ENCODE assay signal across 11 cellular contexts in the genomic region with DNA sequence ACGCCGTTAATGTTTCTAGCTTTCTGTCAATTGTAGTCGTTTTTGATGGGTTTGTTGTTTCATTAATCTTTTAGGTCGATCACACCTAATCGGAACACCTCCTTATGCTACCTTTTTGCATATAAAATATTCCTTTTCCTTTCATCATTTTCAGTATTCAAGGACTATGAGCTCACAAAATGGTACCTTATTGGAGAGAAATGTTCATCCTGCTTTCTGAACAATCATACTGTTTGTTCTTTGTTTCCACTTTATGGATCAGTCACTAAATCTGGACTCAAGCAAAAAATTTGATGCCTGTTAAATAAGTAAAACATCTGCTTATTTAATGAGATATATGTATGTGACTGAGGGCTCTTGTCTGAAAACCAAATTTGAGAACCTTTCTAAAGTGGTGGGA. TPM values are rescaled to one million over a fixed set of nuclear protein-coding genes. Genes with fewer than 3 reads are reported as not detected.
A peak's percentile ranks its signal among the peaks of the same experiment; 100 is the strongest.
DNase-seq lines count a peak whose midpoint lies in the region; ATAC-seq lines count a peak whose summit lies in the region.
"Had no signal": no experiment of that assay in that cellular context is flagged by ENCODE, and none has a peak within 500 bp of the region (broad histone marks: within the 10 kb centered on the region; RNA-seq: fewer than 3 reads in every experiment).

No MANE protein-coding gene starts in this region.

- H3K4me2 ChIP-seq in BLaER1 (peak overlapping the region; percentile 90), mesenchymal stem cell (ENCODE audit: low read length, poor library complexity, severe bottlenecking) (peak overlapping the region; percentile 60)

- WGBS in mesenchymal stem cell = no CpG with 5 or more reads among the region's 5 CpGs

- H3K4me3 ChIP-seq in BLaER1 (peak overlapping the region; percentile 91), HUES48 (ENCODE audit: low read depth, low read length) (peak overlapping the region; percentile 85), adipocyte (ENCODE audit: low read length) (peak overlapping the region; percentile 99), mesenchymal stem cell (ENCODE audit: insufficient read depth in 1 of 2, low read depth in 1 of 2, low read length in 2 of 2) (peak overlapping the region in 1 of 2 experiments; percentile 94)

- no peak overlapping the region for H2AFZ ChIP-seq in mesenchymal stem cell (ENCODE audit: low read depth, low read length)

- ATAC-seq in GM18867 (IDR thresholded peaks at IDR 0.05; ENCODE audit: unreplicated experiment) (no peak), HG02970 (IDR thresholded peaks at IDR 0.05; ENCODE audit: low FRiP score, unreplicated experiment) (no peak)

- H3K9ac ChIP-seq in BLaER1 (peak overlapping the region; percentile 92), HUES48 (ENCODE audit: low read depth, low read length) (peak overlapping the region; percentile 95), adipocyte (ENCODE audit: low read length) (no peak overlapping the region), mesenchymal stem cell (ENCODE audit: low read length) (peak overlapping the region; percentile 96)

- H3K36me3 ChIP-seq in BLaER1 = peaks cover 72% of the 10 kb centered on the region
- H3K36me3 ChIP-seq in HUES48 (ENCODE audit: control insufficient read depth, insufficient read depth, low read length) = peaks cover 25% of the 10 kb centered on the region
- H3K36me3 ChIP-seq in adipocyte (ENCODE audit: control insufficient read depth, insufficient read depth, low read length, severe bottlenecking) = peaks cover 7% of the 10 kb centered on the region
- peaks cover 3 to 18% of the 10 kb centered on the region in 2 experiments for H3K36me3 ChIP-seq in mesenchymal stem cell (ENCODE audit: control insufficient read depth in 1 of 2, insufficient read depth in 2 of 2, low read depth in 1 of 2, low read length in 2 of 2)

- H3K27ac ChIP-seq in BLaER1 = peak overlapping the region; percentile 91; the same call in 1 of the 2 replicates
- H3K27ac ChIP-seq in HUES48 (ENCODE audit: low read depth, low read length) = no peak overlapping the region
- H3K27ac ChIP-seq in mesenchymal stem cell (ENCODE audit: low read length, poor library complexity, severe bottlenecking) = no peak overlapping the region

- H2AK5ac ChIP-seq in mesenchymal stem cell (ENCODE audit: low read length, severe bottlenecking) = no peak overlapping the region

- no peak overlapping the region for H2BK15ac ChIP-seq in mesenchymal stem cell (ENCODE audit: low read depth, poor library complexity, severe bottlenecking)

- H4K91ac ChIP-seq in mesenchymal stem cell (ENCODE audit: low read length) = no peak overlapping the region

- no peaks in the 10 kb centered on the region for H3K27me3 ChIP-seq in BLaER1
- no peaks in the 10 kb centered on the region for H3K27me3 ChIP-seq in HUES48 (ENCODE audit: control insufficient read depth, insufficient read depth, low read length)
- H3K27me3 ChIP-seq in adipocyte (replicated peaks; ENCODE audit: control insufficient read depth, insufficient read depth, low read length) = no peaks in the 10 kb centered on the region
- no peaks in the 10 kb centered on the region for H3K27me3 ChIP-seq in mesenchymal stem cell (ENCODE audit: control insufficient read depth in 1 of 2, insufficient read depth in 1 of 2, low read length in 2 of 2)

- no peak for DNase-seq in adipocyte (ENCODE audit: low read depth)
- no peak for DNase-seq in mesenchymal stem cell
- DNase-seq in HT-29 (ENCODE audit: low spot score) = no peak
- DNase-seq in AG08396 (ENCODE audit: low spot score) = no peak
- DNase-seq: effector CD4-positive, alpha-beta T cell; NCI-H187; stimulated activated CD8-positive, alpha-beta memory T cell treated with anti-CD3 and anti-CD28 coated beads, Interleukin-4, amount 100 ng/mL, for 48 hours had no signal

- no peaks in the 10 kb centered on the region for H4K20me1 ChIP-seq in BLaER1

- H3K14ac ChIP-seq in mesenchymal stem cell (ENCODE audit: low read length in 2 of 2) = no peak overlapping the region

- no peak overlapping the region for H2BK5ac ChIP-seq in mesenchymal stem cell (ENCODE audit: low read depth, low read length, poor library complexity, severe bottlenecking)

- no peak overlapping the region for H3K4ac ChIP-seq in mesenchymal stem cell (ENCODE audit: low read depth in 1 of 2, low read length in 2 of 2)

- H2BK120ac ChIP-seq in mesenchymal stem cell (ENCODE audit: low read depth, low read length) = no peak overlapping the region

- H3K9me3 ChIP-seq in BLaER1 (peaks cover 77% of the 10 kb centered on the region), HUES48 (ENCODE audit: control insufficient read depth, insufficient read depth, low read length) (peaks cover 8% of the 10 kb centered on the region), adipocyte (ENCODE audit: control insufficient read depth, low read length) (peaks cover 6% of the 10 kb centered on the region), mesenchymal stem cell (ENCODE audit: control insufficient read depth, low read length) (peaks cover 17% of the 10 kb centered on the region)

- no peak overlapping the region for H3K18ac ChIP-seq in mesenchymal stem cell (ENCODE audit: low read depth in 1 of 2, low read length in 2 of 2)

- peaks cover 24% of the 10 kb centered on the region for H3K4me1 ChIP-seq in BLaER1
- H3K4me1 ChIP-seq in HUES48 (ENCODE audit: control insufficient read depth, insufficient read depth, low read length) = 0 out of 2 replicates have a peak, but pooled peaks cover 6% of the 10 kb centered on the region
- peaks cover 11% of the 10 kb centered on the region for H3K4me1 ChIP-seq in adipocyte (ENCODE audit: control insufficient read depth, insufficient read depth, low read length)
- peaks cover 2% of the 10 kb centered on the region for H3K4me1 ChIP-seq in mesenchymal stem cell (ENCODE audit: control insufficient read depth, insufficient read depth, low read depth, low read length)

- no peak overlapping the region for H4K8ac ChIP-seq in mesenchymal stem cell (ENCODE audit: low read length)

- no peak overlapping the region for H2BK12ac ChIP-seq in mesenchymal stem cell (ENCODE audit: low read length in 2 of 2)

- peaks cover 32% of the 10 kb centered on the region for H3K79me1 ChIP-seq in mesenchymal stem cell (replicated peaks; ENCODE audit: low read length, poor library complexity, severe bottlenecking)

- no peak overlapping the region for H3K23ac ChIP-seq in mesenchymal stem cell (ENCODE audit: low read length in 2 of 2)

RNA-seq across cellular contexts. Expression of a gene that starts 1.1 kb away (rescaled TPM):
- 2.3 TPM for polyA plus RNA-seq in mesenchymal stem cell (2013, experiment 1 of 2)
- 2.1 TPM for polyA plus RNA-seq in mesenchymal stem cell (2013, experiment 2 of 2)
- total RNA-seq in HT-29 (2014; rRNA removed; shearing (Covaris generic)) = 4.9 and 5.5 TPM in 2 replicates

RNA-seq across cellular contexts. Expression of a gene that starts 1.3 kb away (rescaled TPM):
- 23.4 TPM for polyA plus RNA-seq in mesenchymal stem cell (2013, experiment 1 of 2)
- 22.5 TPM for polyA plus RNA-seq in mesenchymal stem cell (2013, experiment 2 of 2)
- total RNA-seq in HT-29 (2014; rRNA removed; shearing (Covaris generic)) = 7.4 and 8.6 TPM in 2 replicates

RNA-seq across cellular contexts. Expression of a gene that starts 33.3 kb away (rescaled TPM):
- polyA plus RNA-seq in mesenchymal stem cell (2013, experiment 1 of 2) = 0.77 TPM
- polyA plus RNA-seq in mesenchymal stem cell (2013, experiment 2 of 2) = 0.63 TPM
- 0.08 and 4.8 TPM in 2 replicates for total RNA-seq in HT-29 (2014; rRNA removed; shearing (Covaris generic))

RNA-seq across cellular contexts. Expression of a gene that starts 50.2 kb away (rescaled TPM):
- polyA plus RNA-seq in mesenchymal stem cell (2013, experiment 1 of 2) = 0.83 TPM
- 1.0 TPM for polyA plus RNA-seq in mesenchymal stem cell (2013, experiment 2 of 2)
- 0.23 and 0.79 TPM in 2 replicates for total RNA-seq in HT-29 (2014; rRNA removed; shearing (Covaris generic))
